Comparison of ENCODE assay signal across 13 cellular contexts in the genomic region with DNA sequence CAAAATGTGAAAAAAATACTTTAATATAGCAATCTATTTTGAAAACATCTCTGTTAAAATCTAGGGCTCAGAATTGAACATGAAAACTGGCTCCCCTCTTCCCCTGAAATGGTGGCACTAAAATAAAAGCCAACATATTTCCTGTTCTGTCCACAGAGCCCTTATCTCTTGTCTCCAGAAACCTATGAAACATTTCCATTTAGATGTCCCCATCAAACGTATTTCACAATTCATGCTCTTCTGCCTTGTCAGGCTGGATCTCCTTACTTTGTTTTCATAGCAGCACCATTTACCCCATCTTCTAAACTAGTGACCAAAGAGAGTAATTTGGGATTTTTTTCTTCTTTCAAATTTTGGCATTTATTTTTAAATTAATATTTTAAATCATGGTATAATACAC.
"Had no signal": no experiment of that assay in that cellular context is flagged by ENCODE, and none has a peak within 500 bp of the region (broad histone marks: within the 10 kb centered on the region; RNA-seq: fewer than 3 reads in every experiment).

No MANE protein-coding gene starts in this region.

- DNase-seq: activated CD4-positive, alpha-beta T cell treated with anti-CD3 and anti-CD28 coated beads, Interleukin-2, amount 50 U/mL, for 48 hours; activated naive CD4-positive, alpha-beta T cell treated with anti-CD3 and anti-CD28 coated beads, Interleukin-2, amount 10 ng/mL, durations not matched to agents 7 days and 5 days; dermis blood vessel endothelial cell; heart right ventricle; left lung; mucosa of descending colon; naive thymus-derived CD4-positive, alpha-beta T cell; pancreas; stimulated activated CD4-positive, alpha-beta T cell treated with anti-CD3 and anti-CD28 coated beads, Interleukin-1b, Interleukin-23, amount 100 ng/mL, for 48 hours; stomach; testis had no signal

- H3K4me3 ChIP-seq: gastroesophageal sphincter, heart right ventricle, left lung, mucosa of descending colon, pancreas, stomach, testis had no signal

- H3K27me3 ChIP-seq: gastroesophageal sphincter, heart right ventricle, left lung, pancreas, stomach, testis had no signal

- H3K9me3 ChIP-seq: gastroesophageal sphincter, heart right ventricle, left lung, mucosa of descending colon, pancreas, stomach, testis had no signal

- ATAC-seq: gastroesophageal sphincter; left lung; mucosa of descending colon; naive thymus-derived CD4-positive, alpha-beta T cell; pancreas had no signal

- H3K36me3 ChIP-seq: gastroesophageal sphincter, heart right ventricle, left lung, pancreas, stomach had no signal

- H3K27ac ChIP-seq: gastroesophageal sphincter, left lung, pancreas, stomach, testis, VCaP had no signal

- H3K4me1 ChIP-seq: left lung, stomach, testis had no signal
